In genomic region chr7:120998996-120999565, GRCh38 we compare ENCODE assay signal across 1 cellular context.
TF ChIP-seq lines count a peak whose summit lies in the region.

No MANE protein-coding gene starts in this region.

TF ChIP-seq in K562, 482 proteins besides CTCF, POLR2A, EP300 and RAD21 (continued from another document):
- TF ChIP-seq ZBTB49 (CRISPR knock-in tag; IDR thresholded peaks at IDR 0.05; ENCODE audit: borderline replicate concordance) (no peak), THAP7 (CRISPR knock-in tag; IDR thresholded peaks at IDR 0.05) (no peak), JUN (IDR thresholded peaks at IDR 0.05; ENCODE audit: borderline replicate concordance, low read depth, low read length) (no peak), JUN (CRISPR knock-in tag; IDR thresholded peaks at IDR 0.05; ENCODE audit: borderline replicate concordance) (no peak), TAF9B (IDR thresholded peaks at IDR 0.05; ENCODE audit: partially characterized antibody) (peak; percentile 29), KLF13 (tag; IDR thresholded peaks at IDR 0.05; ENCODE audit: borderline replicate concordance, low read depth) (no peak), TAL1 (IDR thresholded peaks at IDR 0.05) (no peak), FOXK2 (conservative IDR thresholded peaks at IDR 0.05 in 1 of 2, IDR thresholded peaks at IDR 0.05 in 1 of 2; ENCODE audit: low read depth in 2 of 2) (no peak), YBX1 (IDR thresholded peaks at IDR 0.05) (no peak), KDM4B (IDR thresholded peaks at IDR 0.05; ENCODE audit: borderline replicate concordance in 2 of 2, low read depth in 1 of 2) (peak in 1 of 2 experiments; percentile 87; a peak in 1 of 4 replicates), CHAMP1 (IDR thresholded peaks at IDR 0.05) (peak; percentile 57; the same call in 1 of the 2 replicates), HMGN3 (IDR thresholded peaks at IDR 0.05; ENCODE audit: borderline replicate concordance, extremely low read depth, insufficient read length, low read depth, low read length) (no peak), NCOA1 (IDR thresholded peaks at IDR 0.05; ENCODE audit: low read depth) (no peak), SPI1 (IDR thresholded peaks at IDR 0.05; ENCODE audit: borderline replicate concordance, low read depth, low read length) (peak; percentile 97), ELF1 (tag; IDR thresholded peaks at IDR 0.05) (no peak), TEAD4 (IDR thresholded peaks at IDR 0.05; ENCODE audit: low read length) (no peak), TEAD4 (CRISPR knock-in tag; IDR thresholded peaks at IDR 0.05; ENCODE audit: borderline replicate concordance) (no peak), PHB2 (IDR thresholded peaks at IDR 0.05; ENCODE audit: low read depth) (no peak), ARID4B (CRISPR knock-in tag; IDR thresholded peaks at IDR 0.05) (no peak), ZKSCAN1 (IDR thresholded peaks at IDR 0.05; ENCODE audit: low read depth, low read length) (no peak), EP400 (IDR thresholded peaks at IDR 0.05) (0 out of 2 replicates have a peak, but pooled peaks have one; percentile 14)
- TF ChIP-seq, protein P1, sequence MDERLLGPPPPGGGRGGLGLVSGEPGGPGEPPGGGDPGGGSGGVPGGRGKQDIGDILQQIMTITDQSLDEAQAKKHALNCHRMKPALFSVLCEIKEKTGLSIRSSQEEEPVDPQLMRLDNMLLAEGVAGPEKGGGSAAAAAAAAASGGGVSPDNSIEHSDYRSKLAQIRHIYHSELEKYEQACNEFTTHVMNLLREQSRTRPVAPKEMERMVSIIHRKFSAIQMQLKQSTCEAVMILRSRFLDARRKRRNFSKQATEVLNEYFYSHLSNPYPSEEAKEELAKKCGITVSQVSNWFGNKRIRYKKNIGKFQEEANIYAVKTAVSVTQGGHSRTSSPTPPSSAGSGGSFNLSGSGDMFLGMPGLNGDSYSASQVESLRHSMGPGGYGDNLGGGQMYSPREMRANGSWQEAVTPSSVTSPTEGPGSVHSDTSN (CRISPR knock-in tag; IDR thresholded peaks at IDR 0.05; ENCODE audit: low read depth): no peak
- TF ChIP-seq, protein P1 (tag; conservative IDR thresholded peaks at IDR 0.05; ENCODE audit: low read depth): peak; percentile 34; the same call in 1 of the 2 replicates
- TF ChIP-seq, protein P2, sequence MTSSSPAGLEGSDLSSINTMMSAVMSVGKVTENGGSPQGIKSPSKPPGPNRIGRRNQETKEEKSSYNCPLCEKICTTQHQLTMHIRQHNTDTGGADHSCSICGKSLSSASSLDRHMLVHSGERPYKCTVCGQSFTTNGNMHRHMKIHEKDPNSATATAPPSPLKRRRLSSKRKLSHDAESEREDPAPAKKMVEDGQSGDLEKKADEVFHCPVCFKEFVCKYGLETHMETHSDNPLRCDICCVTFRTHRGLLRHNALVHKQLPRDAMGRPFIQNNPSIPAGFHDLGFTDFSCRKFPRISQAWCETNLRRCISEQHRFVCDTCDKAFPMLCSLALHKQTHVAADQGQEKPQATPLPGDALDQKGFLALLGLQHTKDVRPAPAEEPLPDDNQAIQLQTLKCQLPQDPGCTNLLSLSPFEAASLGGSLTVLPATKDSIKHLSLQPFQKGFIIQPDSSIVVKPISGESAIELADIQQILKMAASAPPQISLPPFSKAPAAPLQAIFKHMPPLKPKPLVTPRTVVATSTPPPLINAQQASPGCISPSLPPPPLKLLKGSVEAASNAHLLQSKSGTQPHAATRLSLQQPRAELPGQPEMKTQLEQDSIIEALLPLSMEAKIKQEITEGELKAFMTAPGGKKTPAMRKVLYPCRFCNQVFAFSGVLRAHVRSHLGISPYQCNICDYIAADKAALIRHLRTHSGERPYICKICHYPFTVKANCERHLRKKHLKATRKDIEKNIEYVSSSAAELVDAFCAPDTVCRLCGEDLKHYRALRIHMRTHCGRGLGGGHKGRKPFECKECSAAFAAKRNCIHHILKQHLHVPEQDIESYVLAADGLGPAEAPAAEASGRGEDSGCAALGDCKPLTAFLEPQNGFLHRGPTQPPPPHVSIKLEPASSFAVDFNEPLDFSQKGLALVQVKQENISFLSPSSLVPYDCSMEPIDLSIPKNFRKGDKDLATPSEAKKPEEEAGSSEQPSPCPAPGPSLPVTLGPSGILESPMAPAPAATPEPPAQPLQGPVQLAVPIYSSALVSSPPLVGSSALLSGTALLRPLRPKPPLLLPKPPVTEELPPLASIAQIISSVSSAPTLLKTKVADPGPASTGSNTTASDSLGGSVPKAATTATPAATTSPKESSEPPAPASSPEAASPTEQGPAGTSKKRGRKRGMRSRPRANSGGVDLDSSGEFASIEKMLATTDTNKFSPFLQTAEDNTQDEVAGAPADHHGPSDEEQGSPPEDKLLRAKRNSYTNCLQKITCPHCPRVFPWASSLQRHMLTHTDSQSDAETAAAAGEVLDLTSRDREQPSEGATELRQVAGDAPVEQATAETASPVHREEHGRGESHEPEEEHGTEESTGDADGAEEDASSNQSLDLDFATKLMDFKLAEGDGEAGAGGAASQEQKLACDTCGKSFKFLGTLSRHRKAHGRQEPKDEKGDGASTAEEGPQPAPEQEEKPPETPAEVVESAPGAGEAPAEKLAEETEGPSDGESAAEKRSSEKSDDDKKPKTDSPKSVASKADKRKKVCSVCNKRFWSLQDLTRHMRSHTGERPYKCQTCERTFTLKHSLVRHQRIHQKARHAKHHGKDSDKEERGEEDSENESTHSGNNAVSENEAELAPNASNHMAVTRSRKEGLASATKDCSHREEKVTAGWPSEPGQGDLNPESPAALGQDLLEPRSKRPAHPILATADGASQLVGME (CRISPR knock-in tag; IDR thresholded peaks at IDR 0.05): no peak
- TF ChIP-seq, protein P3, sequence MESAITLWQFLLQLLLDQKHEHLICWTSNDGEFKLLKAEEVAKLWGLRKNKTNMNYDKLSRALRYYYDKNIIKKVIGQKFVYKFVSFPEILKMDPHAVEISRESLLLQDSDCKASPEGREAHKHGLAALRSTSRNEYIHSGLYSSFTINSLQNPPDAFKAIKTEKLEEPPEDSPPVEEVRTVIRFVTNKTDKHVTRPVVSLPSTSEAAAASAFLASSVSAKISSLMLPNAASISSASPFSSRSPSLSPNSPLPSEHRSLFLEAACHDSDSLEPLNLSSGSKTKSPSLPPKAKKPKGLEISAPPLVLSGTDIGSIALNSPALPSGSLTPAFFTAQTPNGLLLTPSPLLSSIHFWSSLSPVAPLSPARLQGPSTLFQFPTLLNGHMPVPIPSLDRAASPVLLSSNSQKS (CRISPR knock-in tag; IDR thresholded peaks at IDR 0.05): no peak
